In genomic region chr11:27401760-27402316, GRCh38 we compare ENCODE assay signal across 1 cellular context.
A peak's percentile ranks its signal among the peaks of the same experiment; 100 is the strongest.
TF ChIP-seq lines count a peak whose summit lies in the region.

No MANE protein-coding gene starts in this region.

TF ChIP-seq in A549, 52 proteins besides CTCF, POLR2A, EP300 and RAD21 (continued from another document):
- TF ChIP-seq ELK1 (IDR thresholded peaks at IDR 0.05; ENCODE audit: low read depth, low read length) (no peak), HDAC2 (IDR thresholded peaks at IDR 0.05) (no peak), KDM1A (IDR thresholded peaks at IDR 0.05; ENCODE audit: low read depth) (no peak), FOSL2 (IDR thresholded peaks at IDR 0.05) (peak; percentile 72), FOSL2 (CRISPR knock-in tag; IDR thresholded peaks at IDR 0.05) (peak; percentile 88), ATOH8 (CRISPR knock-in tag; IDR thresholded peaks at IDR 0.05; ENCODE audit: low read depth) (no peak), RARB (CRISPR knock-in tag; IDR thresholded peaks at IDR 0.05) (peak; percentile 83), NPAS2 (CRISPR knock-in tag; IDR thresholded peaks at IDR 0.05; ENCODE audit: borderline replicate concordance) (no peak), FOXS1 (CRISPR knock-in tag; IDR thresholded peaks at IDR 0.05) (0 out of 2 replicates have a peak, but pooled peaks have one; percentile 51), RNF2 (IDR thresholded peaks at IDR 0.05; ENCODE audit: borderline replicate concordance, low read depth) (no peak), HEYL (CRISPR knock-in tag; IDR thresholded peaks at IDR 0.05) (no peak), RCOR1 (IDR thresholded peaks at IDR 0.05; ENCODE audit: low read depth, low read length) (no peak), MYC (IDR thresholded peaks at IDR 0.05; ENCODE audit: borderline replicate concordance, low read length) (0 out of 2 replicates have a peak, but pooled peaks have one; percentile 30), USF2 (IDR thresholded peaks at IDR 0.05) (no peak), BCL3 (IDR thresholded peaks at IDR 0.05) (0 out of 3 replicates have a peak, but pooled peaks have one; percentile 52), ZSCAN20 (CRISPR knock-in tag; IDR thresholded peaks at IDR 0.05) (0 out of 2 replicates have a peak, but pooled peaks have one; percentile 9), NFE2L2 (conservative IDR thresholded peaks at IDR 0.05; ENCODE audit: low read length) (0 out of 2 replicates have a peak, but pooled peaks have one; percentile 8), PHF8 (IDR thresholded peaks at IDR 0.05; ENCODE audit: borderline replicate concordance, low read depth) (no peak), RFX5 (IDR thresholded peaks at IDR 0.05) (no peak), TP53 (CRISPR knock-in tag; IDR thresholded peaks at IDR 0.05) (no peak), EHMT2 (IDR thresholded peaks at IDR 0.05; ENCODE audit: low read depth) (no peak), JUN (IDR thresholded peaks at IDR 0.05) (peak; percentile 75 to 83), HOXA7 (CRISPR knock-in tag; IDR thresholded peaks at IDR 0.05) (0 out of 2 replicates have a peak, but pooled peaks have one; percentile 62), HOXB5 (CRISPR knock-in tag; IDR thresholded peaks at IDR 0.05) (peak; percentile 51; the same call in 1 of the 2 replicates), CBX2 (IDR thresholded peaks at IDR 0.05; ENCODE audit: borderline replicate concordance, low read depth) (no peak), JUNB (IDR thresholded peaks at IDR 0.05) (peak; percentile 73), EHF (CRISPR knock-in tag; IDR thresholded peaks at IDR 0.05) (no peak; the same call in 1 of the 2 replicates), SMC3 (IDR thresholded peaks at IDR 0.05) (peak; percentile 10; the same call in 1 of the 3 replicates), REST (IDR thresholded peaks at IDR 0.05) (no peak), CHD4 (IDR thresholded peaks at IDR 0.05; ENCODE audit: borderline replicate concordance) (no peak; the same call in 1 of the 2 replicates)
